Comparison of ENCODE assay signal across 2 cellular contexts in genomic region chr3:31288224-31288623, GRCh38.
A peak's percentile ranks its signal among the peaks of the same experiment; 100 is the strongest.
TF ChIP-seq lines count a peak whose summit lies in the region.

No MANE protein-coding gene starts in this region.

TF ChIP-seq in HepG2, 621 proteins besides CTCF, POLR2A, EP300 and RAD21:
- TF ChIP-seq, protein P1, sequence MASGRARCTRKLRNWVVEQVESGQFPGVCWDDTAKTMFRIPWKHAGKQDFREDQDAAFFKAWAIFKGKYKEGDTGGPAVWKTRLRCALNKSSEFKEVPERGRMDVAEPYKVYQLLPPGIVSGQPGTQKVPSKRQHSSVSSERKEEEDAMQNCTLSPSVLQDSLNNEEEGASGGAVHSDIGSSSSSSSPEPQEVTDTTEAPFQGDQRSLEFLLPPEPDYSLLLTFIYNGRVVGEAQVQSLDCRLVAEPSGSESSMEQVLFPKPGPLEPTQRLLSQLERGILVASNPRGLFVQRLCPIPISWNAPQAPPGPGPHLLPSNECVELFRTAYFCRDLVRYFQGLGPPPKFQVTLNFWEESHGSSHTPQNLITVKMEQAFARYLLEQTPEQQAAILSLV (CRISPR knock-in tag; IDR thresholded peaks at IDR 0.05; ENCODE audit: borderline replicate concordance), result 0 out of 2 replicates have a peak, but pooled peaks have one; percentile 44
- TF ChIP-seq JUN (CRISPR knock-in tag; IDR thresholded peaks at IDR 0.05) (no peak), ZBTB38 (CRISPR knock-in tag; IDR thresholded peaks at IDR 0.05) (peak; percentile 86), PRPF4 (IDR thresholded peaks at IDR 0.05; ENCODE audit: low read depth, low read length, poor library complexity, severe bottlenecking) (peak; percentile 87)

TF ChIP-seq in K562, 482 proteins besides CTCF, POLR2A, EP300 and RAD21 (continued from another document):
- TF ChIP-seq, protein P2, sequence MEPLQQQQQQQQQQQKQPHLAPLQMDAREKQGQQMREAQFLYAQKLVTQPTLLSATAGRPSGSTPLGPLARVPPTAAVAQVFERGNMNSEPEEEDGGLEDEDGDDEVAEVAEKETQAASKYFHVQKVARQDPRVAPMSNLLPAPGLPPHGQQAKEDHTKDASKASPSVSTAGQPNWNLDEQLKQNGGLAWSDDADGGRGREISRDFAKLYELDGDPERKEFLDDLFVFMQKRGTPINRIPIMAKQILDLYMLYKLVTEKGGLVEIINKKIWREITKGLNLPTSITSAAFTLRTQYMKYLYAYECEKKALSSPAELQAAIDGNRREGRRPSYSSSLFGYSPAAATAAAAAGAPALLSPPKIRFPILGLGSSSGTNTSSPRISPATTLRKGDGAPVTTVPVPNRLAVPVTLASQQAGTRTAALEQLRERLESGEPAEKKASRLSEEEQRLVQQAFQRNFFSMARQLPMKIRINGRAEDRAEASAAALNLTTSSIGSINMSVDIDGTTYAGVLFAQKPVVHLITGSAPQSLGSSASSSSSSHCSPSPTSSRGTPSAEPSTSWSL (CRISPR knock-in tag; IDR thresholded peaks at IDR 0.05; ENCODE audit: borderline replicate concordance), result no peak
- TF ChIP-seq MIER1 (IDR thresholded peaks at IDR 0.05; ENCODE audit: low read depth) (no peak), U2AF2 (optimal IDR thresholded peaks at IDR 0.05; ENCODE audit: low read depth, low read length) (no peak), ZBTB40 (IDR thresholded peaks at IDR 0.05) (no peak), ZBTB40 (CRISPR knock-in tag; IDR thresholded peaks at IDR 0.05) (no peak), XRCC3 (IDR thresholded peaks at IDR 0.05) (no peak), SMARCA5 (IDR thresholded peaks at IDR 0.05) (no peak)
- TF ChIP-seq, protein P3, sequence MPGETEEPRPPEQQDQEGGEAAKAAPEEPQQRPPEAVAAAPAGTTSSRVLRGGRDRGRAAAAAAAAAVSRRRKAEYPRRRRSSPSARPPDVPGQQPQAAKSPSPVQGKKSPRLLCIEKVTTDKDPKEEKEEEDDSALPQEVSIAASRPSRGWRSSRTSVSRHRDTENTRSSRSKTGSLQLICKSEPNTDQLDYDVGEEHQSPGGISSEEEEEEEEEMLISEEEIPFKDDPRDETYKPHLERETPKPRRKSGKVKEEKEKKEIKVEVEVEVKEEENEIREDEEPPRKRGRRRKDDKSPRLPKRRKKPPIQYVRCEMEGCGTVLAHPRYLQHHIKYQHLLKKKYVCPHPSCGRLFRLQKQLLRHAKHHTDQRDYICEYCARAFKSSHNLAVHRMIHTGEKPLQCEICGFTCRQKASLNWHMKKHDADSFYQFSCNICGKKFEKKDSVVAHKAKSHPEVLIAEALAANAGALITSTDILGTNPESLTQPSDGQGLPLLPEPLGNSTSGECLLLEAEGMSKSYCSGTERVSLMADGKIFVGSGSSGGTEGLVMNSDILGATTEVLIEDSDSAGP (CRISPR knock-in tag; IDR thresholded peaks at IDR 0.05), result no peak
- TF ChIP-seq, protein P4, sequence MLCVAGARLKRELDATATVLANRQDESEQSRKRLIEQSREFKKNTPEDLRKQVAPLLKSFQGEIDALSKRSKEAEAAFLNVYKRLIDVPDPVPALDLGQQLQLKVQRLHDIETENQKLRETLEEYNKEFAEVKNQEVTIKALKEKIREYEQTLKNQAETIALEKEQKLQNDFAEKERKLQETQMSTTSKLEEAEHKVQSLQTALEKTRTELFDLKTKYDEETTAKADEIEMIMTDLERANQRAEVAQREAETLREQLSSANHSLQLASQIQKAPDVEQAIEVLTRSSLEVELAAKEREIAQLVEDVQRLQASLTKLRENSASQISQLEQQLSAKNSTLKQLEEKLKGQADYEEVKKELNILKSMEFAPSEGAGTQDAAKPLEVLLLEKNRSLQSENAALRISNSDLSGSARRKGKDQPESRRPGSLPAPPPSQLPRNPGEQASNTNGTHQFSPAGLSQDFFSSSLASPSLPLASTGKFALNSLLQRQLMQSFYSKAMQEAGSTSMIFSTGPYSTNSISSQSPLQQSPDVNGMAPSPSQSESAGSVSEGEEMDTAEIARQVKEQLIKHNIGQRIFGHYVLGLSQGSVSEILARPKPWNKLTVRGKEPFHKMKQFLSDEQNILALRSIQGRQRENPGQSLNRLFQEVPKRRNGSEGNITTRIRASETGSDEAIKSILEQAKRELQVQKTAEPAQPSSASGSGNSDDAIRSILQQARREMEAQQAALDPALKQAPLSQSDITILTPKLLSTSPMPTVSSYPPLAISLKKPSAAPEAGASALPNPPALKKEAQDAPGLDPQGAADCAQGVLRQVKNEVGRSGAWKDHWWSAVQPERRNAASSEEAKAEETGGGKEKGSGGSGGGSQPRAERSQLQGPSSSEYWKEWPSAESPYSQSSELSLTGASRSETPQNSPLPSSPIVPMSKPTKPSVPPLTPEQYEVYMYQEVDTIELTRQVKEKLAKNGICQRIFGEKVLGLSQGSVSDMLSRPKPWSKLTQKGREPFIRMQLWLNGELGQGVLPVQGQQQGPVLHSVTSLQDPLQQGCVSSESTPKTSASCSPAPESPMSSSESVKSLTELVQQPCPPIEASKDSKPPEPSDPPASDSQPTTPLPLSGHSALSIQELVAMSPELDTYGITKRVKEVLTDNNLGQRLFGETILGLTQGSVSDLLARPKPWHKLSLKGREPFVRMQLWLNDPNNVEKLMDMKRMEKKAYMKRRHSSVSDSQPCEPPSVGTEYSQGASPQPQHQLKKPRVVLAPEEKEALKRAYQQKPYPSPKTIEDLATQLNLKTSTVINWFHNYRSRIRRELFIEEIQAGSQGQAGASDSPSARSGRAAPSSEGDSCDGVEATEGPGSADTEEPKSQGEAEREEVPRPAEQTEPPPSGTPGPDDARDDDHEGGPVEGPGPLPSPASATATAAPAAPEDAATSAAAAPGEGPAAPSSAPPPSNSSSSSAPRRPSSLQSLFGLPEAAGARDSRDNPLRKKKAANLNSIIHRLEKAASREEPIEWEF (CRISPR knock-in tag; IDR thresholded peaks at IDR 0.05), result no peak
